ENCODE assay signal across 1 cellular context in genomic region chr4:178412455-178412854, GRCh38.
TF ChIP-seq lines count a peak whose summit lies in the region.

No MANE protein-coding gene starts in this region.

TF ChIP-seq in liver, 16 proteins besides CTCF, POLR2A, EP300 and RAD21 (continued from another document):
- TF ChIP-seq ATF3 (IDR thresholded peaks at IDR 0.05) (no peak), JUND (IDR thresholded peaks at IDR 0.05) (no peak)
